10 cellular contexts compared by ENCODE assay signal in the genomic region with DNA sequence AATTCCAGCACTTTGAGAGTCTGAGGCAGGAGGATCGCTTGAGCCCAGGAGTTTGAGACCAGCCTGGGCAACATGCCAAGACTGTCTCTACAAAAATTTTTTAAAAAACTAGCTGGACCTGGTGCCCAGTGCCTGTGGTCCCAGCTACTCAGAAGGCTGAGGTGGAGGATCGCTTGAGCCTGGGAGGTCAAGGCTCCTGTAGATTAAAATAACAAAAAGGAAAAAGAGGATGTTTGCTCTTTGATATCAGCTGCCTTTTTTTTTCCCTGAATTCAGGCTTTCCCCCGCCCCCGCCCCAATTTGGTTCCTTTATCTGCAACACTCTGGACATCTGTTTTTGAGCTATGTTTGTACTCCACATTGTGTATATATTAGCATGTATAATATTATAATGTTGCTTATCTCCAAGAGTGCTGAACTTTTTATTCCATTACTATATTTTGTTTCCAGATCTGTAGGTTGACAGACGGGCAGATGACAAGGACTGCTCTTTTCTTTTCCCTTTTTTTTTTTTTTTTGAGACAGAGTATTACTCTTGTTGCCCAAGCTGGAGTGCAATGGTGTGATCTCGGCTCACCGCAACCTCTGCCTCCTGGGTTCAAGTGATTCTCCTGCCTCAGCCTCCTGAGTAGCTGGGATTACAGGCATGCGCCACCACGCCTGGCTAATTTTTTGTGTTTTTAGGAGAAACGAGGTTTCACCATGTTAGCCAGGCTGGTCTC. TPM values are rescaled to one million over a fixed set of nuclear protein-coding genes. Genes with fewer than 3 reads are reported as not detected.
DNase-seq lines count a peak whose midpoint lies in the region; ATAC-seq and TF ChIP-seq lines count a peak whose summit lies in the region.
"Had no signal": no experiment of that assay in that cellular context is flagged by ENCODE, and none has a peak within 500 bp of the region (broad histone marks: within the 10 kb centered on the region; RNA-seq: fewer than 3 reads in every experiment).

No MANE protein-coding gene starts in this region.

- H3K9me3 Mint-ChIP-seq in activated T-cell treated with anti-CD3 and anti-CD28 coated beads, Interleukin-2, amount 50 U/mL, for 24 hours: no peaks in the 10 kb centered on the region
- H3K9me3 Mint-ChIP-seq in activated T-cell treated with anti-CD3 and anti-CD28 coated beads, Interleukin-2, amount 50 U/mL, for 72 hours: no peaks in the 10 kb centered on the region
- no peaks in the 10 kb centered on the region for H3K9me3 Mint-ChIP-seq in CD4-positive, alpha-beta T cell
- H3K9me3 Mint-ChIP-seq: activated T-helper 2 cell treated with anti-CD3 and anti-CD28 coated beads, Interferon-gamma antibody, Interleukin-2, Interleukin-4, amounts not matched to agents 10 μg/mL and 5 μg/mL and 100 μg/mL, durations not matched to agents 14 hours and 24 hours and 36 hours; T-helper 1 cell treated with Interleukin-12 subunit alpha and Interleukin-12 subunit beta and Interleukin-4 antibody, amounts not matched to agents 30 μg/mL and 1 μg/mL, for 36 hours had no signal

- H3K4me3 Mint-ChIP-seq in activated T-cell treated with anti-CD3 and anti-CD28 coated beads, Interleukin-2, amount 50 U/mL, for 24 hours: no peak overlapping the region
- H3K4me3 Mint-ChIP-seq in activated T-cell treated with anti-CD3 and anti-CD28 coated beads, Interleukin-2, amount 50 U/mL, for 72 hours: no peak overlapping the region
- H3K4me3 Mint-ChIP-seq in CD4-positive, alpha-beta T cell: no peak overlapping the region
- H3K4me3 Mint-ChIP-seq: T-helper 1 cell treated with Interleukin-12 subunit alpha and Interleukin-12 subunit beta and Interleukin-4 antibody, amounts not matched to agents 30 μg/mL and 1 μg/mL, for 36 hours had no signal

- CTCF ChIA-PET in CD4-positive, alpha-beta T cell (lab: Charles Lee): interaction anchor here (1.0 kb wide), 1 partner anchor 78 kb away, joined by 3 read pairs; no protein-coding TSS in a partner anchor

- H3K36me3 ChIP-seq in ascending aorta (peaks cover 0 to 3% of the 10 kb centered on the region in 2 donors), lung (ENCODE audit: control insufficient read depth in 2 of 2, insufficient read depth in 2 of 2, low read length in 2 of 2) (peaks cover 0 to 3% of the 10 kb centered on the region in 2 donors), upper lobe of right lung (no peaks in the 10 kb centered on the region)

- TF ChIP-seq CTCF in ascending aorta (IDR thresholded peaks at IDR 0.05) (no peak), lung (IDR thresholded peaks at IDR 0.05; ENCODE audit: control extremely low read depth, extremely low read depth) (no peak), upper lobe of right lung (IDR thresholded peaks at IDR 0.05) (no peak)
- no peak for TF ChIP-seq CTCF in CD4-positive, alpha-beta T cell (IDR thresholded peaks at IDR 0.05)

- H3K27me3 Mint-ChIP-seq in activated T-cell treated with anti-CD3 and anti-CD28 coated beads, Interleukin-2, amount 50 U/mL, for 24 hours: no peaks in the 10 kb centered on the region
- no peaks in the 10 kb centered on the region for H3K27me3 Mint-ChIP-seq in activated T-cell treated with anti-CD3 and anti-CD28 coated beads, Interleukin-2, amount 50 U/mL, for 72 hours (ENCODE audit: low read depth)
- H3K27me3 Mint-ChIP-seq in CD4-positive, alpha-beta T cell: no peaks in the 10 kb centered on the region

- peaks cover 0 to 21% of the 10 kb centered on the region in 2 donors for H3K4me1 ChIP-seq in ascending aorta
- peaks cover 11 to 12% of the 10 kb centered on the region in 2 donors for H3K4me1 ChIP-seq in lung (ENCODE audit: control insufficient read depth in 2 of 2, insufficient read depth in 2 of 2, low read length in 2 of 2)
- peaks cover 62% of the 10 kb centered on the region for H3K4me1 ChIP-seq in upper lobe of right lung

- intact Hi-C loops in ascending aorta (cut with DNase I): no loop called here
- intact Hi-C loops in upper lobe of right lung (cut with DNase I): no loop called here
- intact Hi-C loops in CD4-positive, alpha-beta T cell (cut with DNase I, micrococcal nuclease): loop anchor here (2.0 to 10.0 kb wide), 8 partner anchors 43 to 1083 kb away; a partner anchor contains a TSS

- no peaks in the 10 kb centered on the region for H3K9me3 ChIP-seq in ascending aorta
- H3K9me3 ChIP-seq in lung (ENCODE audit: control insufficient read depth in 2 of 2, insufficient read depth in 1 of 2, low read length in 1 of 2): no peaks in the 10 kb centered on the region
- no peaks in the 10 kb centered on the region for H3K9me3 ChIP-seq in upper lobe of right lung
- no peaks in the 10 kb centered on the region for H3K9me3 ChIP-seq in CD4-positive, alpha-beta T cell (ENCODE audit: control insufficient read depth, low read length)

- H3K27ac Mint-ChIP-seq in activated T-cell treated with anti-CD3 and anti-CD28 coated beads, Interleukin-2, amount 50 U/mL, for 24 hours: peak overlapping the region; percentile 30
- no peak overlapping the region for H3K27ac Mint-ChIP-seq in activated T-cell treated with anti-CD3 and anti-CD28 coated beads, Interleukin-2, amount 50 U/mL, for 72 hours
- H3K27ac Mint-ChIP-seq in CD4-positive, alpha-beta T cell: no peak overlapping the region
- H3K27ac Mint-ChIP-seq: T-helper 1 cell treated with Interleukin-12 subunit alpha and Interleukin-12 subunit beta and Interleukin-4 antibody, amounts not matched to agents 30 μg/mL and 1 μg/mL, for 36 hours had no signal

- DNase-seq in activated T-cell treated with anti-CD3 and anti-CD28 coated beads, Interleukin-2, amount 50 U/mL, for 24 hours: no peak
- DNase-seq in activated T-cell treated with anti-CD3 and anti-CD28 coated beads, Interleukin-2, amount 50 U/mL, for 72 hours: no peak
- DNase-seq in ascending aorta (ENCODE audit: low spot score in 2 of 2) (no peak), lung (ENCODE audit: low spot score) (no peak), upper lobe of right lung (no peak), foreskin melanocyte (no peak), Kasumi-1 (lab: John Stamatoyannopoulos, UW) (no peak)
- DNase-seq in CD4-positive, alpha-beta T cell: no peak

- peaks cover 59% of the 10 kb centered on the region for H3K4me1 Mint-ChIP-seq in activated T-cell treated with anti-CD3 and anti-CD28 coated beads, Interleukin-2, amount 50 U/mL, for 24 hours (ENCODE audit: low read depth)
- H3K4me1 Mint-ChIP-seq in activated T-cell treated with anti-CD3 and anti-CD28 coated beads, Interleukin-2, amount 50 U/mL, for 72 hours (ENCODE audit: low read depth): peaks cover 48% of the 10 kb centered on the region
- peaks cover 53% of the 10 kb centered on the region for H3K4me1 Mint-ChIP-seq in CD4-positive, alpha-beta T cell (ENCODE audit: low read depth)

- H3K4me3 ChIP-seq in ascending aorta (no peak overlapping the region), lung (no peak overlapping the region), upper lobe of right lung (no peak overlapping the region)

- H3K36me3 Mint-ChIP-seq in activated T-cell treated with anti-CD3 and anti-CD28 coated beads, Interleukin-2, amount 50 U/mL, for 24 hours (ENCODE audit: low read depth): peaks cover 32% of the 10 kb centered on the region
- peaks cover 0 to 2% of the 10 kb centered on the region in 2 donors for H3K36me3 Mint-ChIP-seq in activated T-cell treated with anti-CD3 and anti-CD28 coated beads, Interleukin-2, amount 50 U/mL, for 72 hours (ENCODE audit: insufficient read depth in 2 of 2)
- H3K36me3 Mint-ChIP-seq in CD4-positive, alpha-beta T cell (ENCODE audit: low read depth): peaks cover 8% of the 10 kb centered on the region

- no peaks in the 10 kb centered on the region for H3K27me3 ChIP-seq in ascending aorta
- H3K27me3 ChIP-seq in lung (ENCODE audit: control insufficient read depth, insufficient read depth): no peaks in the 10 kb centered on the region
- H3K27me3 ChIP-seq in upper lobe of right lung: no peaks in the 10 kb centered on the region
- no peaks in the 10 kb centered on the region for H3K27me3 ChIP-seq in CD4-positive, alpha-beta T cell (ENCODE audit: control insufficient read depth, insufficient read depth, low read length)

- 65 to 66% methylated on average over 10 of the region's 10 CpGs for WGBS in lung, 2 donors

- POLR2A ChIA-PET in CD4-positive, alpha-beta T cell (lab: Charles Lee): interaction anchor here (1.4 to 1.7 kb wide), 2 partner anchors 9 to 49 kb away, joined by 4 to 8 read pairs; a partner anchor contains a TSS

- ATAC-seq in activated T-cell treated with anti-CD3 and anti-CD28 coated beads, Interleukin-2, amount 50 U/mL, for 72 hours (replicated peaks in 1 of 2): no peak
- no peak for ATAC-seq in lung (ENCODE audit: insufficient read depth, low FRiP score)
- ATAC-seq in upper lobe of right lung: no peak
- ATAC-seq in CD4-positive, alpha-beta T cell (ENCODE audit: poor library complexity): no peak

- H3K27ac ChIP-seq in ascending aorta (peak overlapping the region; percentile 67 to 71), lung (ENCODE audit: low read depth in 1 of 2, low read length in 1 of 2) (peak overlapping the region; percentile 55 to 59), upper lobe of right lung (peak overlapping the region; percentile 56)
- no peak overlapping the region for H3K27ac ChIP-seq in CD4-positive, alpha-beta T cell (ENCODE audit: low read depth, low read length)

RNA-seq across cellular contexts. Expression of a gene that starts 4.6 kb away (rescaled TPM):
- total RNA-seq in activated T-cell treated with anti-CD3 and anti-CD28 coated beads, Interleukin-2, amount 50 U/mL, for 72 hours: 10 to 100 TPM; 72.0 to 79.7 TPM
- total RNA-seq in ascending aorta (31.8 TPM), lung (10 to 100 TPM; 59.3 to 96.0 TPM), upper lobe of right lung (81.9 TPM)
- polyA plus RNA-seq in lung: 10 to 100 TPM; 58.2 to 66.5 TPM
- 10 to 100 TPM; 37.4 to 40.1 TPM for total RNA-seq in CD4-positive, alpha-beta T cell

RNA-seq across cellular contexts. Expression of a gene that starts 9.1 kb away (rescaled TPM):
- 10 to 100 TPM; 51.1 to 66.2 TPM for total RNA-seq in activated T-cell treated with anti-CD3 and anti-CD28 coated beads, Interleukin-2, amount 50 U/mL, for 72 hours
- total RNA-seq in ascending aorta: 45.7 TPM
- total RNA-seq in lung: 10 to 100 TPM; 63.6 to 67.5 TPM
- 10 to 100 TPM; 10.9 to 18.8 TPM for polyA plus RNA-seq in lung
- total RNA-seq in upper lobe of right lung: 118 TPM
- 10 to 100 TPM; 30.9 to 31.4 TPM for total RNA-seq in CD4-positive, alpha-beta T cell

RNA-seq across cellular contexts. Expression of a gene that starts 48.5 kb away (rescaled TPM):
- 10 to 100 TPM; 26.2 to 29.3 TPM for total RNA-seq in activated T-cell treated with anti-CD3 and anti-CD28 coated beads, Interleukin-2, amount 50 U/mL, for 72 hours
- total RNA-seq in ascending aorta: 1.6 TPM
- total RNA-seq in lung: 10 to 100 TPM; 27.3 to 31.9 TPM
- 10 to 100 TPM in 1 of 2 donors, 1 to 10 TPM in 1; 6.9 to 10.9 TPM for polyA plus RNA-seq in lung
- total RNA-seq in upper lobe of right lung: 25.9 TPM
- total RNA-seq in CD4-positive, alpha-beta T cell: 10 to 100 TPM; 25.8 to 29.6 TPM

RNA-seq across cellular contexts. Expression of a gene that starts 48.6 kb away (rescaled TPM):
- total RNA-seq in activated T-cell treated with anti-CD3 and anti-CD28 coated beads, Interleukin-2, amount 50 U/mL, for 72 hours: 10 to 100 TPM; 32.1 to 43.6 TPM
- total RNA-seq in ascending aorta: 92.6 TPM
- 10 to 100 TPM; 19.4 to 32.3 TPM for total RNA-seq in lung
- polyA plus RNA-seq in lung: 10 to 100 TPM; 12.9 to 13.5 TPM
- total RNA-seq in upper lobe of right lung: 17.1 TPM
- 10 to 100 TPM; 23.0 to 28.2 TPM for total RNA-seq in CD4-positive, alpha-beta T cell

Comparison
In these comparisons a context has a peak if more than half of its experiments do, and no peak if none do; other contexts are left out.
1. RNA of a gene that starts 48.5 kb away (total RNA-seq): 27.3 to 31.9 TPM in lung, 25.8 to 29.6 TPM in CD4-positive, alpha-beta T cell, 26.2 to 29.3 TPM in activated T-cell treated with anti-CD3 and anti-CD28 coated beads, Interleukin-2, amount 50 U/mL, for 72 hours and 25.9 TPM in upper lobe of right lung (single experiment); 1.6 TPM in ascending aorta (single experiment); every median in the first group is over 10 times any median in the second.
2. intact Hi-C loops: an anchor here in CD4-positive, alpha-beta T cell (2.0 to 10.0 kb wide); none called in ascending aorta and upper lobe of right lung.